8 cellular contexts compared by ENCODE assay signal in the genomic region with DNA sequence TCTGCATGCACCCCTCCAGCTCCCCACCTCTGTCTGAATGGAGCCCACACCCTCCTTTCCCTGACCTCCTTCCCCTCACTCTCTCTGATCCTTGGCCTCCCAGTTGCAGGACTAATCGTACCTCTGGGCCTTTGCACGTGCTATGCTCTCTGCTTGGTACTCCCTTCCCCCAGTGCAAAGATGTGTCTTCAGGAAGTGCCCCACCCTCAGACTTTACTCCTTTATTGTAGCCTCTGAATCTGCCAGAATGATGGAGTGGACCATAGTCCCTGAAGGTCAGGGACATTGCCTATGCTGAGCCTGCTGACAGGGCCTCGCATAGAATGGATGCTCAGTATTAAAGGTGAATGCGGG. TPM values are rescaled to one million over a fixed set of nuclear protein-coding genes. Genes with fewer than 3 reads are reported as not detected.
DNase-seq lines count a peak whose midpoint lies in the region; TF ChIP-seq lines count a peak whose summit lies in the region.

No MANE protein-coding gene starts in this region.

- H3K27ac Mint-ChIP-seq in mesothelial cell of epicardium = peak overlapping the region; percentile 99

- peak; percentile 32 for DNase-seq in stimulated activated CD4-positive, alpha-beta T cell treated with anti-CD3 and anti-CD28 coated beads, Interleukin-1b, Interleukin-23, amount 100 ng/mL, for 48 hours
- no peak for DNase-seq in stimulated activated CD4-positive, alpha-beta T cell treated with anti-CD3 and anti-CD28 coated beads, Interleukin-12 subunit alpha, Interleukin-12 subunit beta, amount 100 ng/mL, for 4 hours
- DNase-seq in mesothelial cell of epicardium (ENCODE audit: low spot score in 2 of 2, unreplicated experiment in 2 of 2) (no peak), occipital lobe (lab: John Stamatoyannopoulos, UW) (no peak), SKM-1 (lab: John Stamatoyannopoulos, UW; ENCODE audit: unreplicated experiment) (no peak), NCI-H774 (lab: John Stamatoyannopoulos, UW) (no peak)
- DNase-seq in activated CD4-positive, CD25-positive, alpha-beta regulatory T cell (lab: John Stamatoyannopoulos, UW) = no peak

- peak overlapping the region; percentile 69 for H3K4me3 Mint-ChIP-seq in mesothelial cell of epicardium

- H3K9me3 Mint-ChIP-seq in mesothelial cell of epicardium = no peaks in the 10 kb centered on the region

- H3K36me3 Mint-ChIP-seq in mesothelial cell of epicardium = peaks cover 8% of the 10 kb centered on the region

- no peaks in the 10 kb centered on the region for H3K27me3 Mint-ChIP-seq in mesothelial cell of epicardium (ENCODE audit: low read depth)

- no peak for TF ChIP-seq CTCF in mesothelial cell of epicardium (IDR thresholded peaks at IDR 0.05; ENCODE audit: unreplicated experiment)

- peak overlapping the region; percentile 100 for H3K27ac ChIP-seq in angular gyrus (ENCODE audit: low read depth, low read length)

- H3K4me1 Mint-ChIP-seq in mesothelial cell of epicardium = peaks cover 49% of the 10 kb centered on the region

RNA-seq across cellular contexts. Expression of a gene that starts 1.3 kb away (rescaled TPM):
- total RNA-seq in mesothelial cell of epicardium = 274 to 284 TPM (median 276 TPM) in 3 replicates
- 70.7 TPM for total RNA-seq in occipital lobe

RNA-seq across cellular contexts. Expression of a gene that starts 8.5 kb away (rescaled TPM):
- total RNA-seq in mesothelial cell of epicardium = 14.8 to 17.1 TPM (median 16.8 TPM) in 3 replicates
- 0.47 TPM for total RNA-seq in occipital lobe

RNA-seq across cellular contexts. Expression of a gene that starts 40.1 kb away (rescaled TPM):
- total RNA-seq in mesothelial cell of epicardium (112 to 119 TPM (median 114 TPM) in 3 replicates), occipital lobe (72.2 TPM)

RNA-seq across cellular contexts. Expression of a gene that starts 56.5 kb away (rescaled TPM):
- total RNA-seq in mesothelial cell of epicardium (0.70 to 1.4 TPM (median 0.93 TPM) in 3 replicates), occipital lobe (0.47 TPM)

RNA-seq across cellular contexts. Expression of a gene that starts 57.6 kb away (rescaled TPM):
- total RNA-seq in mesothelial cell of epicardium (22.6 to 24.3 TPM (median 23.2 TPM) in 3 replicates), occipital lobe (14.2 TPM)

Comparison
In these comparisons a context has a peak if more than half of its experiments do, and no peak if none do; other contexts are left out.
1. RNA of a gene that starts 8.5 kb away (total RNA-seq): 14.8 to 17.1 TPM in mesothelial cell of epicardium; 0.47 TPM in occipital lobe (single experiment); every median in the first group is over 10 times any median in the second.